In genomic region chr4:985123-985830, GRCh38 we compare ENCODE assay signal across 6 cellular contexts. TPM values are rescaled to one million over a fixed set of nuclear protein-coding genes. Genes with fewer than 3 reads are reported as not detected.
DNase-seq lines count a peak whose midpoint lies in the region; ATAC-seq and TF ChIP-seq lines count a peak whose summit lies in the region.

No MANE protein-coding gene starts in this region.

- H3K9me3 ChIP-seq in lung (ENCODE audit: control insufficient read depth in 2 of 2, insufficient read depth in 1 of 2, low read length in 1 of 2), result no peaks in the 10 kb centered on the region

- no peak overlapping the region for H3K4me3 ChIP-seq in NB4 (ENCODE audit: low read depth, low read length)
- H3K4me3 ChIP-seq in lung, result no peak overlapping the region

- peak overlapping the region in 1 of 2 donors; percentile 5 for H3K27ac ChIP-seq in lung (ENCODE audit: low read depth in 1 of 2, low read length in 1 of 2)

- H3K27me3 ChIP-seq in lung (ENCODE audit: control insufficient read depth, insufficient read depth), result no peaks in the 10 kb centered on the region

- no peak for TF ChIP-seq POLR2A in NB4 (IDR thresholded peaks at IDR 0.05; ENCODE audit: extremely low read depth, insufficient read length)

- ATAC-seq in lung (ENCODE audit: insufficient read depth, low FRiP score), result peak; percentile 43

- peaks cover 0 to 13% of the 10 kb centered on the region in 2 donors for H3K4me1 ChIP-seq in lung (ENCODE audit: control insufficient read depth in 2 of 2, insufficient read depth in 2 of 2, low read length in 2 of 2)

- DNase-seq in NB4 (ENCODE audit: low read depth) (peak; percentile 60), lung (ENCODE audit: low spot score) (peak; percentile 74), ureter (ENCODE audit: low spot score) (peak; percentile 76), OCI-M2 (lab: John Stamatoyannopoulos, UW; ENCODE audit: unreplicated experiment) (no peak), dermis blood vessel endothelial cell (no peak)
- peak; percentile 56 for DNase-seq in activated gamma-delta T cell treated with anti-CD3 and anti-CD28 coated beads, Interleukin-2, amount 50 U/mL, for 16 hours (ENCODE audit: low read depth)

- 36 to 50% methylated on average over 23 of the region's 23 CpGs for WGBS in lung, 2 donors

- TF ChIP-seq CTCF in NB4 (IDR thresholded peaks at IDR 0.05; ENCODE audit: low read depth, low read length) (no peak), lung (IDR thresholded peaks at IDR 0.05; ENCODE audit: control extremely low read depth, extremely low read depth) (no peak)

- peaks cover 0 to 8% of the 10 kb centered on the region in 2 donors for H3K36me3 ChIP-seq in lung (ENCODE audit: control insufficient read depth in 2 of 2, insufficient read depth in 2 of 2, low read length in 2 of 2)

RNA-seq across cellular contexts. Expression of gene IDUA, which starts 1.6 kb away (rescaled TPM):
- total RNA-seq in lung, result 10 to 100 TPM in 1 of 2 donors, 1 to 10 TPM in 1; 7.5 to 66.5 TPM
- polyA plus RNA-seq in lung, result 10 to 100 TPM; 14.9 to 28.4 TPM
- 76.4 TPM for total RNA-seq in ureter
- 14.1 and 19.6 TPM in 2 replicates for total RNA-seq in dermis blood vessel endothelial cell

RNA-seq across cellular contexts. Expression of gene SLC26A1, which starts 7.9 kb away (rescaled TPM):
- under 1 TPM; 0.20 to 0.71 TPM for total RNA-seq in lung
- polyA plus RNA-seq in lung, result under 1 TPM; 0.29 to 0.83 TPM
- total RNA-seq in ureter, result 0.18 TPM
- 0.19 TPM in 1 of 2 replicates, not detected in the other for total RNA-seq in dermis blood vessel endothelial cell

RNA-seq across cellular contexts. Expression of gene DGKQ, which starts 11.9 kb away (rescaled TPM):
- total RNA-seq in lung (10 to 100 TPM in 1 of 2 donors, 1 to 10 TPM in 1; 5.9 to 19.1 TPM), ureter (17.0 TPM), dermis blood vessel endothelial cell (28.2 and 28.9 TPM in 2 replicates)
- 1 to 10 TPM; 7.0 to 9.8 TPM for polyA plus RNA-seq in lung

RNA-seq across cellular contexts. Expression of gene FGFRL1, which starts 26.1 kb away (rescaled TPM):
- 10 to 100 TPM; 15.8 to 31.1 TPM for total RNA-seq in lung
- polyA plus RNA-seq in lung, result 10 to 100 TPM; 13.4 to 14.7 TPM
- total RNA-seq in ureter, result 13.0 TPM
- total RNA-seq in dermis blood vessel endothelial cell, result 12.8 and 20.8 TPM in 2 replicates

RNA-seq across cellular contexts. Expression of gene TMEM175, which starts 53.0 kb away (rescaled TPM):
- total RNA-seq in lung, result 10 to 100 TPM; 23.7 to 29.6 TPM
- polyA plus RNA-seq in lung, result 10 to 100 TPM; 25.3 to 43.7 TPM
- total RNA-seq in ureter, result 39.1 TPM
- total RNA-seq in dermis blood vessel endothelial cell, result 12.6 and 13.5 TPM in 2 replicates

Comparison
In these comparisons a context has a peak if more than half of its experiments do, and no peak if none do; other contexts are left out.
1. DNase-seq: peak in NB4 (single experiment), activated gamma-delta T cell treated with anti-CD3 and anti-CD28 coated beads, Interleukin-2, amount 50 U/mL, for 16 hours (single experiment), lung (single experiment) and ureter (single experiment); none in OCI-M2 (single experiment) and dermis blood vessel endothelial cell (single experiment).